1 cellular context compared by ENCODE assay signal in the genomic region with DNA sequence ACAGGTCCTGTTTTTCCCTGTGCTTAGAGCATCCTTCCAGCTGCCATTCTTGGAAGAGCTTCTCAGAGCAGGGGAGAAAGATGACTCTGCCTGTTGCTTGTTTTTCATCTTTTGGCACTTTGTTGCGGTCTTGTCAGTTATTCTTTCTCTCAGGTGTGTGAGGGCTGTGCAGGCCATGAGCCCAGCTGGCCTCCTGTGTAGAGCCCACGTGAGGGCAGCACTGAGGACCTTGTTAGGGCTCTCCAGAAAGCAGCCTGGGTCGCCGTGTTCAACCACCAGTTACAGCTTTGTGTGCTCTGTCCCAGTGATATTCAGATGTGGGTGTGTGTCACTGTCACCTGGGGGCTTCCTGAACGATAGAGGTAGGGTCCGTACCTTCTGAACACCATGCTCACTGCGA.
TF ChIP-seq lines count a peak whose summit lies in the region.

No MANE protein-coding gene starts in this region.

TF ChIP-seq in GM23338, 12 proteins besides CTCF, POLR2A, EP300 and RAD21 (continued from another document):
- TF ChIP-seq ZNF462 (CRISPR knock-in tag; IDR thresholded peaks at IDR 0.05) (no peak), EZH2 (IDR thresholded peaks at IDR 0.05; ENCODE audit: low read depth, unreplicated experiment) (no peak), POLR2AphosphoS5 (IDR thresholded peaks at IDR 0.05; ENCODE audit: low read depth) (no peak), JUNB (IDR thresholded peaks at IDR 0.05; ENCODE audit: unreplicated experiment) (no peak), CREB1 (CRISPR knock-in tag; IDR thresholded peaks at IDR 0.05; ENCODE audit: low read depth) (no peak), NANOG (IDR thresholded peaks at IDR 0.05; ENCODE audit: borderline replicate concordance) (no peak), REST (IDR thresholded peaks at IDR 0.05; ENCODE audit: unreplicated experiment) (no peak), ZNF331 (CRISPR knock-in tag; IDR thresholded peaks at IDR 0.05; ENCODE audit: low read depth) (no peak)
